Comparison of ENCODE assay signal across 28 cellular contexts in genomic region chr7:73507556-73507955, GRCh38.
"Had no signal": no experiment of that assay in that cellular context is flagged by ENCODE, and none has a peak within 500 bp of the region (broad histone marks: within the 10 kb centered on the region; RNA-seq: fewer than 3 reads in every experiment).

No MANE protein-coding gene starts in this region.

- H3K4me1 Mint-ChIP-seq: endodermal cell, mesothelial cell of epicardium had no signal

- H3K4me3 ChIP-seq: lung, mucosa of descending colon, pancreas, right lobe of liver, smooth muscle cell, stomach, thyroid gland had no signal

- H3K27me3 ChIP-seq: neutrophil, pancreas, right lobe of liver, stomach, thyroid gland had no signal

- H3K9me3 Mint-ChIP-seq: dendritic cell treated with granulocyte-macrophage colony-stimulating factor and Interleukin-4, amounts not matched to agents 40 ng/mL and 50 ng/mL, for 4 days; endodermal cell; immature natural killer cell; memory B cell; mesothelial cell of epicardium; naive B cell; natural killer cell treated with Interleukin-12 subunit alpha and Interleukin-12 subunit beta and Interleukin-15 and Interleukin-18, amount 100 ng/mL, for 72 hours; neural crest cell had no signal

- ATAC-seq: esophagus mucosa; left lobe of liver; mucosa of descending colon; natural killer cell treated with Interleukin-12 subunit alpha and Interleukin-12 subunit beta and Interleukin-15 and Interleukin-18, amount 100 ng/mL, for 72 hours; pancreas; right lobe of liver had no signal

- H3K27ac Mint-ChIP-seq: dendritic cell treated with granulocyte-macrophage colony-stimulating factor and Interleukin-4, amounts not matched to agents 40 ng/mL and 50 ng/mL, for 4 days; endodermal cell; immature natural killer cell; memory B cell; mesothelial cell of epicardium; natural killer cell treated with Interleukin-12 subunit alpha and Interleukin-12 subunit beta and Interleukin-15 and Interleukin-18, amount 100 ng/mL, for 72 hours had no signal

- H3K27ac ChIP-seq: epithelial cell of prostate, neutrophil, pancreas, right lobe of liver, stomach, thyroid gland had no signal

- H3K4me1 ChIP-seq: right lobe of liver had no signal

- H3K4me3 Mint-ChIP-seq: dendritic cell treated with granulocyte-macrophage colony-stimulating factor and Interleukin-4, amounts not matched to agents 40 ng/mL and 50 ng/mL, for 4 days; endodermal cell; immature natural killer cell; memory B cell; mesothelial cell of epicardium; natural killer cell treated with Interleukin-12 subunit alpha and Interleukin-12 subunit beta and Interleukin-15 and Interleukin-18, amount 100 ng/mL, for 72 hours; neural crest cell had no signal

- H3K27me3 Mint-ChIP-seq: dendritic cell treated with granulocyte-macrophage colony-stimulating factor and Interleukin-4, amounts not matched to agents 40 ng/mL and 50 ng/mL, for 4 days; memory B cell; naive B cell; natural killer cell treated with Interleukin-12 subunit alpha and Interleukin-12 subunit beta and Interleukin-15 and Interleukin-18, amount 100 ng/mL, for 72 hours had no signal

- DNase-seq: effector CD8-positive, alpha-beta T cell; endodermal cell; foreskin melanocyte; hypothalamus; immature natural killer cell; mucosa of descending colon; naive B cell; pancreas; right lobe of liver; stimulated activated CD4-positive, alpha-beta T cell treated with anti-CD3 and anti-CD28 coated beads, Interleukin-12 subunit alpha, Interleukin-12 subunit beta, amount 100 ng/mL, for 4 hours; stimulated activated CD4-positive, alpha-beta T cell treated with anti-CD3 and anti-CD28 coated beads, Interleukin-1b, Interleukin-23, amount 100 ng/mL, for 48 hours; stimulated activated CD4-positive, alpha-beta T cell treated with anti-CD3 and anti-CD28 coated beads, Interleukin-4, amount 100 ng/mL, for 1 hour; stimulated activated CD8-positive, alpha-beta memory T cell treated with anti-CD3 and anti-CD28 coated beads, Interleukin-4, amount 100 ng/mL, for 48 hours; stimulated activated naive CD4-positive, alpha-beta T cell treated with Interleukin-2 at 50 U/mL for 16 hours; stomach; thyroid gland; trophoblast cell had no signal

- H3K9me3 ChIP-seq: mucosa of descending colon, neutrophil, pancreas, right lobe of liver, stomach, thyroid gland had no signal
